Comparison of ENCODE assay signal across 1 cellular context in the genomic region with DNA sequence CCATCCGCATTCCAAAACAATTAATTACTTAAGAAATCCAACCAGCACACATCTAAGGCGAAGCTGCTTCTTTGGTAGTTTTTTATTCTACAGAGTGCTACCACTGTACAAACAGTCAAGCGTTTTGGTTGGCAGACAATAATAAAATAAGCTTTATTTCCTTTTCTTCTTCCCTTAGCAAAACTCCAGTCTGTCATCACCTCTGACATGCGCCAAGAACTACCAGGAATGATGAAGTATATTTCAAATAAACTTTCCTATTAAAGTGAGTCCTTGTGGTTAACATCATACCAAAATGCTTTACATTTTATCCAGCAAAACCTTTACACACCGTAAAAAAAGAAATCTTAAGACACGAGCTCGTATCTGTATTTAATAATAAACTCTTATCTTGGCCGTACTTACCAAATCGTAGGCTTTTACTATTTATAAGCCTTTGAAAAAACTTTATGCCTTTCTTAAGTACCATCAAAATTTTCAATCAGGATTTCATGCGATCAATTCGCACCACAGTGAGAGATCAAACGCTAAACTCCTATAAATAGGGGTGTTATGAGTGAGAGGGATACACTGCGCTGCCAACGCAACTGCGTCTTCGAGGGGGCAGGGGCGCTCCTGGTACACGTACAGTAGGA.
TF ChIP-seq lines count a peak whose summit lies in the region.

No MANE protein-coding gene starts in this region.

TF ChIP-seq in GM23338, 12 proteins besides CTCF, POLR2A, EP300 and RAD21:
- TF ChIP-seq, protein P1, sequence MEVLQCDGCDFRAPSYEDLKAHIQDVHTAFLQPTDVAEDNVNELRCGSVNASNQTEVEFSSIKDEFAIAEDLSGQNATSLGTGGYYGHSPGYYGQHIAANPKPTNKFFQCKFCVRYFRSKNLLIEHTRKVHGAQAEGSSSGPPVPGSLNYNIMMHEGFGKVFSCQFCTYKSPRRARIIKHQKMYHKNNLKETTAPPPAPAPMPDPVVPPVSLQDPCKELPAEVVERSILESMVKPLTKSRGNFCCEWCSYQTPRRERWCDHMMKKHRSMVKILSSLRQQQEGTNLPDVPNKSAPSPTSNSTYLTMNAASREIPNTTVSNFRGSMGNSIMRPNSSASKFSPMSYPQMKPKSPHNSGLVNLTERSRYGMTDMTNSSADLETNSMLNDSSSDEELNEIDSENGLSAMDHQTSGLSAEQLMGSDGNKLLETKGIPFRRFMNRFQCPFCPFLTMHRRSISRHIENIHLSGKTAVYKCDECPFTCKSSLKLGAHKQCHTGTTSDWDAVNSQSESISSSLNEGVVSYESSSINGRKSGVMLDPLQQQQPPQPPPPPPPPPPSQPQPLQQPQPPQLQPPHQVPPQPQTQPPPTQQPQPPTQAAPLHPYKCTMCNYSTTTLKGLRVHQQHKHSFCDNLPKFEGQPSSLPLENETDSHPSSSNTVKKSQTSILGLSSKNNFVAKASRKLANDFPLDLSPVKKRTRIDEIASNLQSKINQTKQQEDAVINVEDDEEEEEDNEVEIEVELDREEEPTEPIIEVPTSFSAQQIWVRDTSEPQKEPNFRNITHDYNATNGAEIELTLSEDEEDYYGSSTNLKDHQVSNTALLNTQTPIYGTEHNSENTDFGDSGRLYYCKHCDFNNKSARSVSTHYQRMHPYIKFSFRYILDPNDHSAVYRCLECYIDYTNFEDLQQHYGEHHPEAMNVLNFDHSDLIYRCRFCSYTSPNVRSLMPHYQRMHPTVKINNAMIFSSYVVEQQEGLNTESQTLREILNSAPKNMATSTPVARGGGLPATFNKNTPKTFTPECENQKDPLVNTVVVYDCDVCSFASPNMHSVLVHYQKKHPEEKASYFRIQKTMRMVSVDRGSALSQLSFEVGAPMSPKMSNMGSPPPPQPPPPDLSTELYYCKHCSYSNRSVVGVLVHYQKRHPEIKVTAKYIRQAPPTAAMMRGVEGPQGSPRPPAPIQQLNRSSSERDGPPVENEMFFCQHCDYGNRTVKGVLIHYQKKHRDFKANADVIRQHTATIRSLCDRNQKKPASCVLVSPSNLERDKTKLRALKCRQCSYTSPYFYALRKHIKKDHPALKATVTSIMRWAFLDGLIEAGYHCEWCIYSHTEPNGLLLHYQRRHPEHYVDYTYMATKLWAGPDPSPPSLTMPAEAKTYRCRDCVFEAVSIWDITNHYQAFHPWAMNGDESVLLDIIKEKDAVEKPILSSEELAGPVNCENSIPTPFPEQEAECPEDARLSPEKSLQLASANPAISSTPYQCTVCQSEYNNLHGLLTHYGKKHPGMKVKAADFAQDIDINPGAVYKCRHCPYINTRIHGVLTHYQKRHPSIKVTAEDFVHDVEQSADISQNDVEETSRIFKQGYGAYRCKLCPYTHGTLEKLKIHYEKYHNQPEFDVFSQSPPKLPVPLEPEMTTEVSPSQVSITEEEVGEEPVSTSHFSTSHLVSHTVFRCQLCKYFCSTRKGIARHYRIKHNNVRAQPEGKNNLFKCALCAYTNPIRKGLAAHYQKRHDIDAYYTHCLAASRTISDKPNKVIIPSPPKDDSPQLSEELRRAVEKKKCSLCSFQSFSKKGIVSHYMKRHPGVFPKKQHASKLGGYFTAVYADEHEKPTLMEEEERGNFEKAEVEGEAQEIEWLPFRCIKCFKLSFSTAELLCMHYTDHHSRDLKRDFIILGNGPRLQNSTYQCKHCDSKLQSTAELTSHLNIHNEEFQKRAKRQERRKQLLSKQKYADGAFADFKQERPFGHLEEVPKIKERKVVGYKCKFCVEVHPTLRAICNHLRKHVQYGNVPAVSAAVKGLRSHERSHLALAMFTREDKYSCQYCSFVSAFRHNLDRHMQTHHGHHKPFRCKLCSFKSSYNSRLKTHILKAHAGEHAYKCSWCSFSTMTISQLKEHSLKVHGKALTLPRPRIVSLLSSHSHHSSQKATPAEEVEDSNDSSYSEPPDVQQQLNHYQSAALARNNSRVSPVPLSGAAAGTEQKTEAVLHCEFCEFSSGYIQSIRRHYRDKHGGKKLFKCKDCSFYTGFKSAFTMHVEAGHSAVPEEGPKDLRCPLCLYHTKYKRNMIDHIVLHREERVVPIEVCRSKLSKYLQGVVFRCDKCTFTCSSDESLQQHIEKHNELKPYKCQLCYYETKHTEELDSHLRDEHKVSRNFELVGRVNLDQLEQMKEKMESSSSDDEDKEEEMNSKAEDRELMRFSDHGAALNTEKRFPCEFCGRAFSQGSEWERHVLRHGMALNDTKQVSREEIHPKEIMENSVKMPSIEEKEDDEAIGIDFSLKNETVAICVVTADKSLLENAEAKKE (CRISPR knock-in tag; IDR thresholded peaks at IDR 0.05), result no peak
- no peak for TF ChIP-seq EZH2 (IDR thresholded peaks at IDR 0.05; ENCODE audit: low read depth, unreplicated experiment)
- no peak for TF ChIP-seq CREB1 (CRISPR knock-in tag; IDR thresholded peaks at IDR 0.05; ENCODE audit: low read depth)
- TF ChIP-seq JUNB (IDR thresholded peaks at IDR 0.05; ENCODE audit: unreplicated experiment), result no peak
- TF ChIP-seq, protein P2, sequence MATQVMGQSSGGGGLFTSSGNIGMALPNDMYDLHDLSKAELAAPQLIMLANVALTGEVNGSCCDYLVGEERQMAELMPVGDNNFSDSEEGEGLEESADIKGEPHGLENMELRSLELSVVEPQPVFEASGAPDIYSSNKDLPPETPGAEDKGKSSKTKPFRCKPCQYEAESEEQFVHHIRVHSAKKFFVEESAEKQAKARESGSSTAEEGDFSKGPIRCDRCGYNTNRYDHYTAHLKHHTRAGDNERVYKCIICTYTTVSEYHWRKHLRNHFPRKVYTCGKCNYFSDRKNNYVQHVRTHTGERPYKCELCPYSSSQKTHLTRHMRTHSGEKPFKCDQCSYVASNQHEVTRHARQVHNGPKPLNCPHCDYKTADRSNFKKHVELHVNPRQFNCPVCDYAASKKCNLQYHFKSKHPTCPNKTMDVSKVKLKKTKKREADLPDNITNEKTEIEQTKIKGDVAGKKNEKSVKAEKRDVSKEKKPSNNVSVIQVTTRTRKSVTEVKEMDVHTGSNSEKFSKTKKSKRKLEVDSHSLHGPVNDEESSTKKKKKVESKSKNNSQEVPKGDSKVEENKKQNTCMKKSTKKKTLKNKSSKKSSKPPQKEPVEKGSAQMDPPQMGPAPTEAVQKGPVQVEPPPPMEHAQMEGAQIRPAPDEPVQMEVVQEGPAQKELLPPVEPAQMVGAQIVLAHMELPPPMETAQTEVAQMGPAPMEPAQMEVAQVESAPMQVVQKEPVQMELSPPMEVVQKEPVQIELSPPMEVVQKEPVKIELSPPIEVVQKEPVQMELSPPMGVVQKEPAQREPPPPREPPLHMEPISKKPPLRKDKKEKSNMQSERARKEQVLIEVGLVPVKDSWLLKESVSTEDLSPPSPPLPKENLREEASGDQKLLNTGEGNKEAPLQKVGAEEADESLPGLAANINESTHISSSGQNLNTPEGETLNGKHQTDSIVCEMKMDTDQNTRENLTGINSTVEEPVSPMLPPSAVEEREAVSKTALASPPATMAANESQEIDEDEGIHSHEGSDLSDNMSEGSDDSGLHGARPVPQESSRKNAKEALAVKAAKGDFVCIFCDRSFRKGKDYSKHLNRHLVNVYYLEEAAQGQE (IDR thresholded peaks at IDR 0.05; ENCODE audit: unreplicated experiment), result no peak
- TF ChIP-seq, protein P3, sequence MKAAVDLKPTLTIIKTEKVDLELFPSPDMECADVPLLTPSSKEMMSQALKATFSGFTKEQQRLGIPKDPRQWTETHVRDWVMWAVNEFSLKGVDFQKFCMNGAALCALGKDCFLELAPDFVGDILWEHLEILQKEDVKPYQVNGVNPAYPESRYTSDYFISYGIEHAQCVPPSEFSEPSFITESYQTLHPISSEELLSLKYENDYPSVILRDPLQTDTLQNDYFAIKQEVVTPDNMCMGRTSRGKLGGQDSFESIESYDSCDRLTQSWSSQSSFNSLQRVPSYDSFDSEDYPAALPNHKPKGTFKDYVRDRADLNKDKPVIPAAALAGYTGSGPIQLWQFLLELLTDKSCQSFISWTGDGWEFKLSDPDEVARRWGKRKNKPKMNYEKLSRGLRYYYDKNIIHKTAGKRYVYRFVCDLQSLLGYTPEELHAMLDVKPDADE (IDR thresholded peaks at IDR 0.05), result no peak
- TF ChIP-seq EZH2phosphoT487 (IDR thresholded peaks at IDR 0.05; ENCODE audit: unreplicated experiment), result no peak
- TF ChIP-seq POLR2AphosphoS5 (IDR thresholded peaks at IDR 0.05; ENCODE audit: low read depth), result no peak
- TF ChIP-seq NANOG (IDR thresholded peaks at IDR 0.05; ENCODE audit: borderline replicate concordance), result no peak
- TF ChIP-seq ZNF114 (CRISPR knock-in tag; IDR thresholded peaks at IDR 0.05), result no peak
TF ChIP-seq in GM23338: peak in this region for 0.
